Comparison of ENCODE assay signal across 1 cellular context in the genomic region with DNA sequence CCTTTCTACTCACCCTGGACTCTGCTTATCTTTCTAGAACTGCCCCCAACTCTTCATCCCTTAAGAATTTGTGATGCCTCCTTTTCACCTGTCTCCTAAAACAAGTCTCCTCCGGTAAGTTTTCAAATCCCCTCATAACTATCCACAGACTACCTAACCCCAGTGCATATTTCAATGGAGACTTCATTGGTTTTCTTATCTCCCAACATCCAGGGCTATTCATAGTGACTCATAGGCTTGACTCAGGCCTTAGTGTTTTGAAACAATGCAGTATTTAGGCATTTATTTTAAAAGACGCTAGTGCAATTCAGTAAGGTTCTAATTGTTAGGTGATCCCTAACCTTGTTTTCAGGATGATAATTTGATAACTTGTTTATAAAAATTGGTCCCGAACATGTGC.
TF ChIP-seq lines count a peak whose summit lies in the region.

No MANE protein-coding gene starts in this region.

TF ChIP-seq in H1, 55 proteins besides CTCF, POLR2A, EP300 and RAD21 (continued from another document):
- no peak for TF ChIP-seq EZH2 (IDR thresholded peaks at IDR 0.05; ENCODE audit: low read depth, low read length, severe bottlenecking)
- TF ChIP-seq, protein P1, sequence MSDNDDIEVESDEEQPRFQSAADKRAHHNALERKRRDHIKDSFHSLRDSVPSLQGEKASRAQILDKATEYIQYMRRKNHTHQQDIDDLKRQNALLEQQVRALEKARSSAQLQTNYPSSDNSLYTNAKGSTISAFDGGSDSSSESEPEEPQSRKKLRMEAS (IDR thresholded peaks at IDR 0.05) = no peak
- TF ChIP-seq POU5F1 (IDR thresholded peaks at IDR 0.05; ENCODE audit: low read depth, low read length) = no peak
- no peak for TF ChIP-seq GTF2F1 (IDR thresholded peaks at IDR 0.05; ENCODE audit: borderline replicate concordance, low read depth, low read length)
- no peak for TF ChIP-seq TAF1 (IDR thresholded peaks at IDR 0.05; ENCODE audit: low read depth, low read length)
- TF ChIP-seq SP2 (IDR thresholded peaks at IDR 0.05; ENCODE audit: low read length) = no peak
- no peak for TF ChIP-seq GABPA (IDR thresholded peaks at IDR 0.05; ENCODE audit: borderline replicate concordance, insufficient read depth, low read length)
- TF ChIP-seq SIN3A (conservative IDR thresholded peaks at IDR 0.05 in 1 of 2, IDR thresholded peaks at IDR 0.05 in 1 of 2; ENCODE audit: low read depth in 1 of 2, low read length in 2 of 2) = no peak
- no peak for TF ChIP-seq RXRA (IDR thresholded peaks at IDR 0.05; ENCODE audit: insufficient read depth, low read depth, low read length)
- no peak for TF ChIP-seq TCF12 (IDR thresholded peaks at IDR 0.05; ENCODE audit: low read depth, low read length)
